14 cellular contexts compared by ENCODE assay signal in genomic region chr12:112239881-112240280, GRCh38.
"Had no signal": no experiment of that assay in that cellular context is flagged by ENCODE, and none has a peak within 500 bp of the region (broad histone marks: within the 10 kb centered on the region; RNA-seq: fewer than 3 reads in every experiment).

No MANE protein-coding gene starts in this region.

- H3K27ac ChIP-seq: breast epithelium, esophagus muscularis mucosa had no signal

- H3K9me3 ChIP-seq: breast epithelium, esophagus muscularis mucosa had no signal

- H3K27ac Mint-ChIP-seq: activated CD4-positive, alpha-beta memory T cell treated with anti-CD3 and anti-CD28 coated beads, Interleukin-2, amount 10 ng/mL, durations not matched to agents 7 days and 5 days; activated naive CD4-positive, alpha-beta T cell treated with anti-CD3 and anti-CD28 coated beads, Interleukin-2, amount 10 ng/mL, durations not matched to agents 7 days and 5 days; activated T-cell treated with anti-CD3 and anti-CD28 coated beads, Interleukin-2, amount 50 U/mL, for 24 hours; immature natural killer cell; nephron had no signal

- DNase-seq: activated CD4-positive, alpha-beta memory T cell treated with anti-CD3 and anti-CD28 coated beads, Interleukin-2, amount 10 ng/mL, durations not matched to agents 7 days and 5 days; activated CD4-positive, alpha-beta T cell treated with anti-CD3 and anti-CD28 coated beads for 48 hours; activated CD4-positive, CD25-positive, alpha-beta regulatory T cell; activated naive CD4-positive, alpha-beta T cell treated with anti-CD3 and anti-CD28 coated beads, Interleukin-2, amount 10 ng/mL, durations not matched to agents 7 days and 5 days; activated T-cell treated with anti-CD3 and anti-CD28 coated beads, Interleukin-2, amount 50 U/mL, for 24 hours; cerebellar nuclear complex; effector CD4-positive, alpha-beta T cell; immature natural killer cell; nucleus accumbens; retina; stimulated activated naive CD4-positive, alpha-beta T cell had no signal

- H3K4me3 ChIP-seq: breast epithelium, esophagus muscularis mucosa had no signal

- H3K4me3 Mint-ChIP-seq: activated CD4-positive, alpha-beta memory T cell treated with anti-CD3 and anti-CD28 coated beads, Interleukin-2, amount 10 ng/mL, durations not matched to agents 7 days and 5 days; activated naive CD4-positive, alpha-beta T cell treated with anti-CD3 and anti-CD28 coated beads, Interleukin-2, amount 10 ng/mL, durations not matched to agents 7 days and 5 days; activated T-cell treated with anti-CD3 and anti-CD28 coated beads, Interleukin-2, amount 50 U/mL, for 24 hours; immature natural killer cell; nephron had no signal

- H3K27me3 ChIP-seq: breast epithelium, esophagus muscularis mucosa had no signal

- H3K27me3 Mint-ChIP-seq: activated CD4-positive, alpha-beta memory T cell treated with anti-CD3 and anti-CD28 coated beads, Interleukin-2, amount 10 ng/mL, durations not matched to agents 7 days and 5 days; activated naive CD4-positive, alpha-beta T cell treated with anti-CD3 and anti-CD28 coated beads, Interleukin-2, amount 10 ng/mL, durations not matched to agents 7 days and 5 days; activated T-cell treated with anti-CD3 and anti-CD28 coated beads, Interleukin-2, amount 50 U/mL, for 24 hours had no signal

- H3K9me3 Mint-ChIP-seq: activated CD4-positive, alpha-beta memory T cell treated with anti-CD3 and anti-CD28 coated beads, Interleukin-2, amount 10 ng/mL, durations not matched to agents 7 days and 5 days; activated naive CD4-positive, alpha-beta T cell treated with anti-CD3 and anti-CD28 coated beads, Interleukin-2, amount 10 ng/mL, durations not matched to agents 7 days and 5 days; activated T-cell treated with anti-CD3 and anti-CD28 coated beads, Interleukin-2, amount 50 U/mL, for 24 hours; immature natural killer cell; nephron had no signal

- H3K4me1 ChIP-seq: breast epithelium, esophagus muscularis mucosa had no signal

- H3K4me1 Mint-ChIP-seq: activated CD4-positive, alpha-beta memory T cell treated with anti-CD3 and anti-CD28 coated beads, Interleukin-2, amount 10 ng/mL, durations not matched to agents 7 days and 5 days; activated naive CD4-positive, alpha-beta T cell treated with anti-CD3 and anti-CD28 coated beads, Interleukin-2, amount 10 ng/mL, durations not matched to agents 7 days and 5 days; immature natural killer cell; nephron had no signal
